ENCODE assay signal across 27 cellular contexts in the genomic region with DNA sequence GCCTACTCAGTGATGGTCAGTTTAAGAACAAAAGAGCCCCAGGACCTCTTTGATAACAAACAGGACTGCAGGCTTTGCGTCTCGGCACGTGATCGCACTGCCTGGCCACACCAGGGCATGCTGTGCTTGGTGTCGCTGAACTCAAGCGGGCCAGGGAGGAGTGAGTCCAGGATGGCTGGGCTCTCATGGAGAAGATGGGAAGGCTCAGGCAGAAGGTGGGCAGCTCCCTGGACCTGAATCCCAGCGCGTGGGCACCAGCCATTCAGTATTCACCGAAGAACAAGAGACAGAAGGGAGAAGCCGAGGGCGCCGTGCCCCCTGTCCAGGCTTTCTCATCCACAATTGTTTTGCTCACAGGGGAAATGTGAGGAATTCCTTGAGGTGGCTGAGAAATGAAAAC. TPM values are rescaled to one million over a fixed set of nuclear protein-coding genes. Genes with fewer than 3 reads are reported as not detected.
"Had no signal": no experiment of that assay in that cellular context is flagged by ENCODE, and none has a peak within 500 bp of the region (broad histone marks: within the 10 kb centered on the region; RNA-seq: fewer than 3 reads in every experiment).

No MANE protein-coding gene starts in this region.

- H3K27me3 ChIP-seq: esophagus muscularis mucosa, gastrocnemius medialis, left lung, neutrophil, spleen, testis, tibial nerve, upper lobe of right lung, vagina had no signal

- H3K27me3 Mint-ChIP-seq: effector memory CD8-positive, alpha-beta T cell; stimulated activated memory B cell treated with anti-CD40 and anti-IgM and Interleukin-4, amounts not matched to agents 10 μg/mL and 1 μg/mL and 100 μg/mL, for 72 hours; stimulated activated naive CD8-positive, alpha-beta T cell treated with anti-CD3 and anti-CD28 coated beads, Interleukin-15, Interleukin-2, amounts not matched to agents 100 ng/mL and 50 ng/mL, for 24 hours had no signal

- H3K9me3 Mint-ChIP-seq: effector memory CD8-positive, alpha-beta T cell; nephron; stimulated activated memory B cell treated with anti-CD40 and anti-IgM and Interleukin-4, amounts not matched to agents 10 μg/mL and 1 μg/mL and 100 μg/mL, for 72 hours; stimulated activated naive CD8-positive, alpha-beta T cell treated with anti-CD3 and anti-CD28 coated beads, Interleukin-15, Interleukin-2, amounts not matched to agents 100 ng/mL and 50 ng/mL, for 24 hours had no signal

- H3K9me3 ChIP-seq: esophagus muscularis mucosa, gastrocnemius medialis, left lung, neutrophil, psoas muscle, spleen, testis, tibial nerve, upper lobe of right lung, vagina had no signal

- DNase-seq: effector memory CD8-positive, alpha-beta T cell; gastrocnemius medialis; left lung; mesenchymal stem cell; midbrain; retina; spleen; stimulated activated CD4-positive, alpha-beta T cell treated with anti-CD3 and anti-CD28 coated beads, Interleukin-15, amount 100 ng/mL, for 24 hours; stimulated activated CD4-positive, alpha-beta T cell treated with anti-CD3 and anti-CD28 coated beads, Interleukin-1b, Interleukin-23, amount 100 ng/mL, for 48 hours; stimulated activated CD4-positive, alpha-beta T cell treated with anti-CD3 and anti-CD28 coated beads, Interleukin-4, amount 100 ng/mL, for 24 hours; testis; upper lobe of right lung had no signal

- H3K27ac ChIP-seq: epithelial cell of prostate, esophagus muscularis mucosa, gastrocnemius medialis, left lung, neutrophil, psoas muscle, spleen, testis, tibial nerve, upper lobe of right lung, vagina had no signal

- ATAC-seq: effector memory CD8-positive, alpha-beta T cell; gastrocnemius medialis; left lung; psoas muscle; sciatic nerve; stimulated activated memory B cell treated with anti-CD40 and anti-IgM and Interleukin-4, amounts not matched to agents 10 μg/mL and 1 μg/mL and 100 μg/mL, for 72 hours; upper lobe of right lung had no signal

- H3K4me3 ChIP-seq: esophagus muscularis mucosa, gastrocnemius medialis, left lung, lung, psoas muscle, spleen, testis, tibial nerve, upper lobe of right lung, vagina had no signal

- H3K27ac Mint-ChIP-seq: effector memory CD8-positive, alpha-beta T cell; nephron; stimulated activated memory B cell treated with anti-CD40 and anti-IgM and Interleukin-4, amounts not matched to agents 10 μg/mL and 1 μg/mL and 100 μg/mL, for 72 hours; stimulated activated naive CD8-positive, alpha-beta T cell treated with anti-CD3 and anti-CD28 coated beads, Interleukin-15, Interleukin-2, amounts not matched to agents 100 ng/mL and 50 ng/mL, for 24 hours had no signal

- H3K4me1 ChIP-seq: esophagus muscularis mucosa, gastrocnemius medialis, left lung, psoas muscle, spleen, testis, upper lobe of right lung, vagina had no signal

- H3K4me1 Mint-ChIP-seq: stimulated activated memory B cell treated with anti-CD40 and anti-IgM and Interleukin-4, amounts not matched to agents 10 μg/mL and 1 μg/mL and 100 μg/mL, for 72 hours had no signal

- H3K4me3 Mint-ChIP-seq: effector memory CD8-positive, alpha-beta T cell; nephron; stimulated activated memory B cell treated with anti-CD40 and anti-IgM and Interleukin-4, amounts not matched to agents 10 μg/mL and 1 μg/mL and 100 μg/mL, for 72 hours; stimulated activated naive CD8-positive, alpha-beta T cell treated with anti-CD3 and anti-CD28 coated beads, Interleukin-15, Interleukin-2, amounts not matched to agents 100 ng/mL and 50 ng/mL, for 24 hours had no signal

RNA-seq across cellular contexts. Expression of a gene that starts 52.9 kb away (rescaled TPM):
- total RNA-seq: fibroblast of villous mesenchyme, gastrocnemius medialis, osteoblast, psoas muscle, sciatic nerve, skeletal muscle tissue, upper lobe of right lung, vagina had no signal
- polyA plus RNA-seq: keratinocyte, psoas muscle had no signal
